Comparison of ENCODE assay signal across 1 cellular context in the genomic region with DNA sequence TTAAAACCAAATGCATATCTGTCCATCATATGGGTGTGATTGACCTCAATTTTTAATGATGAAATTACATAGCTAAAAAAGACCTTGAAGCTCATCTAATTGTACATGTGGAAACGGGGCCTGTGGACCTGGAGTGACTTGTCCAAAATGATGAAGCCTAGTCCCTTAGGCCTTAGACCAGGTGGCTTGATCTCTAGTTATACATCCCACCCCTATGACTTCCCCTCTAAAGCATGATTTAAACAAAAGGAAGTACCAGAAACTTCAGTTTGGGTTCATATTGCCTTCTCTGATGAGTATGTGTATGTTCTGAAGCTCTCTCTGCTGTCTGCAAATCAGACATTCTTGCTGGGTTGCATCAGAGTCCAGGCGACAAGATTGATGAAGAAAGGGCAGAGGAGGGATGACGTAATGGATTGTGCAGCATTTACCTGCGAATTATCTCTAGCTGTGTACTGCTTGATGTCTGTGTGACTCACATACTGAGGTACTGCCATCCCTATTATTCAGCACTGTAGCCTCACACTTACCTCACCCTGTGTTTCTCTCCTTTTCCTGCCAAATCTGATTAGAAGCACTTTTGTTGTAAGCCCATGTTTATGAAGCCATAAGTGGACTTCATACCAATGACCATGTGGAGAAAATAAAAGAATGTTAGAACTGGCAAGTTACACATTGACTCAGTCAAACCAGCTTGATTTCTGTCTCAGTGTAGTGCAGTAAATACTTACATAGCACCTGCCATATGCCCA.
A peak's percentile ranks its signal among the peaks of the same experiment; 100 is the strongest.
TF ChIP-seq lines count a peak whose summit lies in the region.

No MANE protein-coding gene starts in this region.

TF ChIP-seq in SK-N-SH treated with all-trans-retinoic acid at 6 μM for 48 hours, 23 proteins besides CTCF, POLR2A, EP300 and RAD21 (continued from another document):
- TF ChIP-seq, protein P1, sequence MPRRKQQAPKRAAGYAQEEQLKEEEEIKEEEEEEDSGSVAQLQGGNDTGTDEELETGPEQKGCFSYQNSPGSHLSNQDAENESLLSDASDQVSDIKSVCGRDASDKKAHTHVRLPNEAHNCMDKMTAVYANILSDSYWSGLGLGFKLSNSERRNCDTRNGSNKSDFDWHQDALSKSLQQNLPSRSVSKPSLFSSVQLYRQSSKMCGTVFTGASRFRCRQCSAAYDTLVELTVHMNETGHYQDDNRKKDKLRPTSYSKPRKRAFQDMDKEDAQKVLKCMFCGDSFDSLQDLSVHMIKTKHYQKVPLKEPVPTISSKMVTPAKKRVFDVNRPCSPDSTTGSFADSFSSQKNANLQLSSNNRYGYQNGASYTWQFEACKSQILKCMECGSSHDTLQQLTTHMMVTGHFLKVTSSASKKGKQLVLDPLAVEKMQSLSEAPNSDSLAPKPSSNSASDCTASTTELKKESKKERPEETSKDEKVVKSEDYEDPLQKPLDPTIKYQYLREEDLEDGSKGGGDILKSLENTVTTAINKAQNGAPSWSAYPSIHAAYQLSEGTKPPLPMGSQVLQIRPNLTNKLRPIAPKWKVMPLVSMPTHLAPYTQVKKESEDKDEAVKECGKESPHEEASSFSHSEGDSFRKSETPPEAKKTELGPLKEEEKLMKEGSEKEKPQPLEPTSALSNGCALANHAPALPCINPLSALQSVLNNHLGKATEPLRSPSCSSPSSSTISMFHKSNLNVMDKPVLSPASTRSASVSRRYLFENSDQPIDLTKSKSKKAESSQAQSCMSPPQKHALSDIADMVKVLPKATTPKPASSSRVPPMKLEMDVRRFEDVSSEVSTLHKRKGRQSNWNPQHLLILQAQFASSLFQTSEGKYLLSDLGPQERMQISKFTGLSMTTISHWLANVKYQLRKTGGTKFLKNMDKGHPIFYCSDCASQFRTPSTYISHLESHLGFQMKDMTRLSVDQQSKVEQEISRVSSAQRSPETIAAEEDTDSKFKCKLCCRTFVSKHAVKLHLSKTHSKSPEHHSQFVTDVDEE (CRISPR knock-in tag; IDR thresholded peaks at IDR 0.05) = no peak
- TF ChIP-seq TCF4 (CRISPR knock-in tag; IDR thresholded peaks at IDR 0.05; ENCODE audit: borderline replicate concordance) (no peak), SNAI2 (CRISPR knock-in tag; IDR thresholded peaks at IDR 0.05) (peak; percentile 75; the same call in 1 of the 2 replicates), RARB (CRISPR knock-in tag; IDR thresholded peaks at IDR 0.05) (no peak), ZFP3 (CRISPR knock-in tag; IDR thresholded peaks at IDR 0.05) (peak; percentile 51; the same call in 1 of the 2 replicates), ISL1 (CRISPR knock-in tag; IDR thresholded peaks at IDR 0.05) (peak; percentile 93)
TF ChIP-seq in SK-N-SH treated with all-trans-retinoic acid at 6 μM for 48 hours: peak in this region for 8.
